Comparison of ENCODE assay signal across 10 cellular contexts in genomic region chr2:207121784-207122183, GRCh38. TPM values are rescaled to one million over a fixed set of nuclear protein-coding genes. Genes with fewer than 3 reads are reported as not detected.
DNase-seq lines count a peak whose midpoint lies in the region; ATAC-seq and TF ChIP-seq lines count a peak whose summit lies in the region.
"Had no signal": no experiment of that assay in that cellular context is flagged by ENCODE, and none has a peak within 500 bp of the region (broad histone marks: within the 10 kb centered on the region; RNA-seq: fewer than 3 reads in every experiment).

No MANE protein-coding gene starts in this region.

- no peak for TF ChIP-seq CTCF in gastroesophageal sphincter (IDR thresholded peaks at IDR 0.05)
- TF ChIP-seq CTCF in spleen (IDR thresholded peaks at IDR 0.05 in 8 of 11, conservative IDR thresholded peaks at IDR 0.05 in 3 of 11), result no peak

- H3K4me1 Mint-ChIP-seq in activated T-helper 17 cell treated with anti-CD3 and anti-CD28 coated beads, Interleukin-2, amount 50 U/mL, for 72 hours, result peaks cover 42% of the 10 kb centered on the region
- H3K4me1 Mint-ChIP-seq in CD8-positive, alpha-beta memory T cell, result peaks cover 0 to 4% (median 0%) of the 10 kb centered on the region in 3 donors
- peaks cover 10 to 54% (median 19%) of the 10 kb centered on the region in 4 donors for H3K4me1 Mint-ChIP-seq in CD4-positive, alpha-beta memory T cell

- H3K9me3 Mint-ChIP-seq in activated T-helper 17 cell treated with anti-CD3 and anti-CD28 coated beads, Interleukin-2, amount 50 U/mL, for 72 hours, result no peaks in the 10 kb centered on the region
- H3K9me3 Mint-ChIP-seq in CD8-positive, alpha-beta memory T cell, result peaks cover 0 to 2% (median 0%) of the 10 kb centered on the region in 5 donors
- H3K9me3 Mint-ChIP-seq in CD4-positive, alpha-beta memory T cell, result no peaks in the 10 kb centered on the region
- H3K9me3 Mint-ChIP-seq: naive thymus-derived CD4-positive, alpha-beta T cell had no signal

- WGBS in gastroesophageal sphincter (ENCODE audit: low coverage in 1 of 2), 2 donors, result 0% methylated on average over 1 of the region's 1 CpG; no CpG with 5 or more reads in 1 of the 2 donors
- 57 to 83% (median 69%) methylated on average over 1 of the region's 1 CpG for WGBS in spleen, 5 donors

- H3K36me3 ChIP-seq in gastroesophageal sphincter, result peaks cover 0 to 37% of the 10 kb centered on the region in 2 donors
- peaks cover 8 to 13% (median 13%) of the 10 kb centered on the region in 3 donors for H3K36me3 ChIP-seq in skeletal muscle tissue (ENCODE audit: control insufficient read depth in 3 of 3, insufficient read depth in 3 of 3, low read length in 3 of 3)
- no peaks in the 10 kb centered on the region for H3K36me3 ChIP-seq in CD8-positive, alpha-beta memory T cell (ENCODE audit: insufficient read depth, low read length)
- no peaks in the 10 kb centered on the region for H3K36me3 ChIP-seq in CD4-positive, alpha-beta memory T cell (ENCODE audit: insufficient read depth, low read length)
- H3K36me3 ChIP-seq in spleen, result peaks cover 0 to 59% (median 10%) of the 10 kb centered on the region in 6 donors

- H3K27ac ChIP-seq in gastroesophageal sphincter (peak overlapping the region in 3 of 4 donors; percentile 24 to 61 (median 46)), skeletal muscle tissue (ENCODE audit: low read depth, low read length) (peak overlapping the region; percentile 8), spleen (peak overlapping the region in 3 of 8 donors; percentile 30 to 43 (median 32))
- no peak overlapping the region for H3K27ac ChIP-seq in CD8-positive, alpha-beta memory T cell (ENCODE audit: low read depth, low read length)
- H3K27ac ChIP-seq in CD4-positive, alpha-beta memory T cell (ENCODE audit: low read depth, low read length), result no peak overlapping the region

- intact Hi-C loops in CD4-positive, alpha-beta memory T cell (cut with micrococcal nuclease), result no loop called here
- intact Hi-C loops in spleen (cut with DNase I; ENCODE audit: low total_unique reads), result no loop called here

- CTCF ChIA-PET in CD8-positive, alpha-beta memory T cell (lab: Charles Lee), result no interaction called here
- CTCF ChIA-PET in CD4-positive, alpha-beta memory T cell (lab: Charles Lee; ENCODE audit: partially characterized antibody), result no interaction called here

- H3K36me3 Mint-ChIP-seq in activated T-helper 17 cell treated with anti-CD3 and anti-CD28 coated beads, Interleukin-2, amount 50 U/mL, for 72 hours (ENCODE audit: low read depth), result peaks cover 65% of the 10 kb centered on the region
- H3K36me3 Mint-ChIP-seq in CD8-positive, alpha-beta memory T cell, result peaks cover 0 to 2% (median 0%) of the 10 kb centered on the region in 3 donors
- H3K36me3 Mint-ChIP-seq in CD4-positive, alpha-beta memory T cell, result peaks cover 26 to 46% of the 10 kb centered on the region in 2 donors

- H3K9me3 ChIP-seq in gastroesophageal sphincter (no peaks in the 10 kb centered on the region), skeletal muscle tissue (ENCODE audit: control insufficient read depth in 3 of 3, low read length in 3 of 3) (no peaks in the 10 kb centered on the region), spleen (no peaks in the 10 kb centered on the region)
- H3K9me3 ChIP-seq in CD8-positive, alpha-beta memory T cell (ENCODE audit: low read length), result no peaks in the 10 kb centered on the region
- no peaks in the 10 kb centered on the region for H3K9me3 ChIP-seq in CD4-positive, alpha-beta memory T cell (ENCODE audit: control insufficient read depth in 1 of 2, low read length in 2 of 2)

- H3K27me3 ChIP-seq in gastroesophageal sphincter (no peaks in the 10 kb centered on the region), skeletal muscle tissue (ENCODE audit: control insufficient read depth in 3 of 3, insufficient read depth in 3 of 3, low read length in 3 of 3) (no peaks in the 10 kb centered on the region), spleen (replicated peaks in 1 of 7) (no peaks in the 10 kb centered on the region)
- H3K27me3 ChIP-seq in CD8-positive, alpha-beta memory T cell (ENCODE audit: insufficient read depth, low read length, poor library complexity, severe bottlenecking), result no peaks in the 10 kb centered on the region
- H3K27me3 ChIP-seq in CD4-positive, alpha-beta memory T cell (ENCODE audit: insufficient read depth, low read length), result no peaks in the 10 kb centered on the region

- no peak for TF ChIP-seq POLR2A in gastroesophageal sphincter (IDR thresholded peaks at IDR 0.05)
- no peak for TF ChIP-seq POLR2A in spleen (IDR thresholded peaks at IDR 0.05)

- H3K4me3 ChIP-seq in gastroesophageal sphincter (no peak overlapping the region), skeletal muscle tissue (ENCODE audit: low read length in 3 of 3) (no peak overlapping the region), spleen (no peak overlapping the region)
- H3K4me3 ChIP-seq in CD8-positive, alpha-beta memory T cell (ENCODE audit: low read length), result no peak overlapping the region
- H3K4me3 ChIP-seq in CD4-positive, alpha-beta memory T cell (ENCODE audit: low read length in 2 of 2), result no peak overlapping the region

- H3K27ac Mint-ChIP-seq in activated T-helper 17 cell treated with anti-CD3 and anti-CD28 coated beads, Interleukin-2, amount 50 U/mL, for 72 hours, result peak overlapping the region; percentile 53
- no peak overlapping the region for H3K27ac Mint-ChIP-seq in CD8-positive, alpha-beta memory T cell
- no peak overlapping the region for H3K27ac Mint-ChIP-seq in CD4-positive, alpha-beta memory T cell

- no peaks in the 10 kb centered on the region for H3K27me3 Mint-ChIP-seq in activated T-helper 17 cell treated with anti-CD3 and anti-CD28 coated beads, Interleukin-2, amount 50 U/mL, for 72 hours
- peaks cover 0 to 23% of the 10 kb centered on the region in 2 donors for H3K27me3 Mint-ChIP-seq in CD8-positive, alpha-beta memory T cell
- H3K27me3 Mint-ChIP-seq in CD4-positive, alpha-beta memory T cell, result no peaks in the 10 kb centered on the region
- H3K27me3 Mint-ChIP-seq: naive thymus-derived CD4-positive, alpha-beta T cell had no signal

- H3K4me1 ChIP-seq in gastroesophageal sphincter, result peaks cover 14 to 99% (median 28%) of the 10 kb centered on the region in 3 donors
- peaks cover 5 to 16% (median 11%) of the 10 kb centered on the region in 3 donors for H3K4me1 ChIP-seq in skeletal muscle tissue (ENCODE audit: control insufficient read depth in 3 of 3, insufficient read depth in 3 of 3, low read length in 3 of 3)
- H3K4me1 ChIP-seq in CD8-positive, alpha-beta memory T cell (ENCODE audit: insufficient read depth, low read length), result no peaks in the 10 kb centered on the region
- H3K4me1 ChIP-seq in CD4-positive, alpha-beta memory T cell (ENCODE audit: insufficient read depth, low read length), result no peaks in the 10 kb centered on the region
- peaks cover 10 to 43% (median 22%) of the 10 kb centered on the region in 6 donors for H3K4me1 ChIP-seq in spleen

- ATAC-seq in activated T-helper 17 cell treated with anti-CD3 and anti-CD28 coated beads, Interleukin-2, amount 50 U/mL, for 72 hours (replicated peaks), result no peak
- peak; percentile 53 for ATAC-seq in gastroesophageal sphincter
- ATAC-seq in GM21390 (IDR thresholded peaks at IDR 0.05; ENCODE audit: unreplicated experiment), result no peak
- ATAC-seq: naive thymus-derived CD4-positive, alpha-beta T cell had no signal

- no peak overlapping the region for H3K9ac ChIP-seq in skeletal muscle tissue (ENCODE audit: low read depth in 1 of 3, low read length in 3 of 3)

- H3K4me3 Mint-ChIP-seq in activated T-helper 17 cell treated with anti-CD3 and anti-CD28 coated beads, Interleukin-2, amount 50 U/mL, for 72 hours, result no peak overlapping the region
- H3K4me3 Mint-ChIP-seq in CD8-positive, alpha-beta memory T cell, result no peak overlapping the region
- no peak overlapping the region for H3K4me3 Mint-ChIP-seq in CD4-positive, alpha-beta memory T cell
- H3K4me3 Mint-ChIP-seq: naive thymus-derived CD4-positive, alpha-beta T cell had no signal

- POLR2A ChIA-PET in CD8-positive, alpha-beta memory T cell (lab: Charles Lee), result no interaction called here
- POLR2A ChIA-PET in CD4-positive, alpha-beta memory T cell (lab: Charles Lee; ENCODE audit: partially characterized antibody), result no interaction called here

- no peak for TF ChIP-seq EP300 in gastroesophageal sphincter (IDR thresholded peaks at IDR 0.05)

- DNase-seq in HCEC 1CT, result peak; percentile 79
- DNase-seq in CD8-positive, alpha-beta memory T cell, result no peak
- DNase-seq in CD4-positive, alpha-beta memory T cell, result no peak
- no peak for DNase-seq in spleen
- DNase-seq: erythroblast; naive thymus-derived CD4-positive, alpha-beta T cell had no signal

RNA-seq across cellular contexts. Expression of gene KLF7, which starts 44.0 kb away (rescaled TPM):
- 10 to 100 TPM; 32.8 to 40.6 TPM for total RNA-seq in activated T-helper 17 cell treated with anti-CD3 and anti-CD28 coated beads, Interleukin-2, amount 50 U/mL, for 72 hours
- 10 to 100 TPM; 30.7 to 59.3 (median 42.1) TPM for total RNA-seq in gastroesophageal sphincter
- 13.6 TPM for total RNA-seq in skeletal muscle tissue
- 10 to 100 TPM in 1 of 2 experiments, 1 to 10 TPM in 1; 6.7 to 12.1 TPM for total RNA-seq in CD8-positive, alpha-beta memory T cell
- 6.4 TPM for polyA plus RNA-seq in CD8-positive, alpha-beta memory T cell
- total RNA-seq in CD4-positive, alpha-beta memory T cell, result 10 to 100 TPM; 45.5 to 47.1 TPM
- 10 to 100 TPM; 14.1 to 17.4 TPM for polyA plus RNA-seq in CD4-positive, alpha-beta memory T cell
- 10 to 100 TPM; 23.6 to 74.4 (median 43.3) TPM for total RNA-seq in spleen
- 1 to 10 TPM; 2.9 to 3.8 (median 2.9) TPM for polyA plus RNA-seq in spleen

Comparison
In these comparisons a context has a peak if more than half of its experiments do, and no peak if none do; other contexts are left out.
1. H3K27ac ChIP-seq: peak in gastroesophageal sphincter (3 of 4) and skeletal muscle tissue (single experiment); none in CD8-positive, alpha-beta memory T cell (single experiment) and CD4-positive, alpha-beta memory T cell (single experiment).